In the genomic region with DNA sequence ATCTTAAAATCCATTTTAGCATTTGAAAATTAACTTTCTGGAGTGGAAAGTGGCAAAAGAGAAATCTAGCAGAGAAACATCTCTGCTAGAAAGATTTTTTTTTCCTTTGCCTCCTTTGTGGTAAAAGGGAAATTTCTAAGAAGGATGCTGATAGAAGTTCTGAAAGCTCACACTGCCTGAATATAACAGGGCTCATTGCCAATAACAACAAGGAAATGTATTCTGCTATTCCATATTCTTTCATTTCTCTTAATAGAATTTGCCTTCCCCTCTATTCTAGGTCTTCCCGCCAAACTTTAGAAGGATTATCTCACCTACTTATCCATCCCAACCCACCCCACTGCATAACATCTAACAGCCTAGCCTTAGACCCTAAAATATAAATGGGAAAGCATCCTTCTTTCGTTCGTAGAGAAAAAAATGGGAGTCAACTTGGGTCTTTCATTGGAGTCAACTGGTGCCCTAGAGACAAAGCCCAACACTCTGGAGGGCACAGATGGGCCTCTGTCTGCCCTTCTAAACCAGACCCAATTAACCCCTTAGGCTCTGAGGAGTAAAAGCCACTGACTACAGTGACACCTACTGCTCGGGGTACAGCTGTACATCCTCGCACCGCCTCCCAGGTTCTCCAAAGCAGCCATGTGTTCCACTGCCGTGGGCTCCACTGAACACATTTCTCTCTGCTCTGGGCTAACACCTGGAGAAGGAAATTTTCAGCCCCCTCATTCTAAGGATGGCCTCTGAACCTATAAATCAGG, we compare ENCODE assay signal across 8 cellular contexts.
DNase-seq lines count a peak whose midpoint lies in the region; ATAC-seq and TF ChIP-seq lines count a peak whose summit lies in the region.

No MANE protein-coding gene starts in this region.

- H3K9me3 ChIP-seq in BE2C: no peaks in the 10 kb centered on the region
- no peaks in the 10 kb centered on the region for H3K9me3 ChIP-seq in naive thymus-derived CD4-positive, alpha-beta T cell (ENCODE audit: control insufficient read depth in 2 of 3, low read length in 3 of 3)

- peaks cover 17% of the 10 kb centered on the region for H3K4me1 ChIP-seq in BE2C
- H3K4me1 ChIP-seq in naive thymus-derived CD4-positive, alpha-beta T cell (ENCODE audit: control insufficient read depth in 2 of 2, insufficient read depth in 2 of 2, low read length in 2 of 2): peaks cover 3 to 14% of the 10 kb centered on the region in 2 donors

- CTCF ChIA-PET in naive thymus-derived CD4-positive, alpha-beta T cell (lab: Charles Lee): interaction anchor here (0.8 to 1.8 kb wide), 4 partner anchors 10 to 202 kb away, joined by 3 to 7 read pairs (median 4); no protein-coding TSS in a partner anchor

- H3K27me3 Mint-ChIP-seq in chondrocyte (ENCODE audit: low read depth): no peaks in the 10 kb centered on the region
- peaks cover 0 to 68% (median 3%) of the 10 kb centered on the region in 5 donors for H3K27me3 Mint-ChIP-seq in naive thymus-derived CD4-positive, alpha-beta T cell

- TF ChIP-seq CTCF in BE2C (IDR thresholded peaks at IDR 0.05; ENCODE audit: low read depth, low read length) (peak; percentile 96), GM20000 (IDR thresholded peaks at IDR 0.05; ENCODE audit: extremely low read depth, missing control alignments) (peak; percentile 12), chondrocyte (IDR thresholded peaks at IDR 0.05) (peak; percentile 70)

- H3K4me1 Mint-ChIP-seq in chondrocyte (ENCODE audit: low read depth): peaks cover 55% of the 10 kb centered on the region
- peaks cover 7 to 66% (median 46%) of the 10 kb centered on the region in 7 donors for H3K4me1 Mint-ChIP-seq in naive thymus-derived CD4-positive, alpha-beta T cell

- H3K27ac Mint-ChIP-seq in chondrocyte (ENCODE audit: unreplicated experiment): no peak overlapping the region
- H3K27ac Mint-ChIP-seq in naive thymus-derived CD4-positive, alpha-beta T cell: peak overlapping the region in 7 of 9 donors; percentile 18 to 83 (median 70)

- no peaks in the 10 kb centered on the region for H3K27me3 ChIP-seq in BE2C
- H3K27me3 ChIP-seq in naive thymus-derived CD4-positive, alpha-beta T cell (ENCODE audit: control insufficient read depth in 2 of 2, insufficient read depth in 2 of 2, low read length in 2 of 2): no peaks in the 10 kb centered on the region

- intact Hi-C loops in naive thymus-derived CD4-positive, alpha-beta T cell (cut with micrococcal nuclease): loop anchor here (1.0 to 5.0 kb wide), 8 partner anchors 32 to 393 kb away; no protein-coding TSS in a partner anchor

- POLR2A ChIA-PET in naive thymus-derived CD4-positive, alpha-beta T cell (lab: Charles Lee): interaction anchor here (0.7 to 1.6 kb wide), 7 partner anchors 19 to 313 kb away, joined by 3 to 8 read pairs (median 6); partner anchors contain the start of gene MAML3

- H3K9me3 Mint-ChIP-seq in chondrocyte (ENCODE audit: low read depth): no peaks in the 10 kb centered on the region
- peaks cover 0 to 1% (median 0%) of the 10 kb centered on the region in 11 donors for H3K9me3 Mint-ChIP-seq in naive thymus-derived CD4-positive, alpha-beta T cell

- no peak overlapping the region for H3K4me3 Mint-ChIP-seq in chondrocyte (ENCODE audit: unreplicated experiment)
- peak overlapping the region in 8 of 10 donors; percentile 79 to 93 (median 86) for H3K4me3 Mint-ChIP-seq in naive thymus-derived CD4-positive, alpha-beta T cell

- DNase-seq in BE2C (peak; percentile 79), GM20000 (ENCODE audit: low spot score) (peak; percentile 31), NCI-H69 (lab: John Stamatoyannopoulos, UW) (peak; percentile 83), chondrocyte (ENCODE audit: low spot score) (no peak)
- DNase-seq in naive thymus-derived CD4-positive, alpha-beta T cell: no peak

- no peaks in the 10 kb centered on the region for H3K36me3 Mint-ChIP-seq in chondrocyte (ENCODE audit: low read depth)
- no peaks in the 10 kb centered on the region for H3K36me3 Mint-ChIP-seq in naive thymus-derived CD4-positive, alpha-beta T cell

- ATAC-seq in naive thymus-derived CD4-positive, alpha-beta T cell: no peak
- no peak for ATAC-seq in HG03565 (IDR thresholded peaks at IDR 0.05; ENCODE audit: unreplicated experiment)
- no peak for ATAC-seq in HG02852 (IDR thresholded peaks at IDR 0.05; ENCODE audit: unreplicated experiment)
- no peak for ATAC-seq in GM18861 (IDR thresholded peaks at IDR 0.05; ENCODE audit: unreplicated experiment)

- H3K27ac ChIP-seq in naive thymus-derived CD4-positive, alpha-beta T cell (ENCODE audit: low read depth, low read length): peak overlapping the region; percentile 46

- peak overlapping the region; percentile 53; the same call in 1 of the 2 replicates for H3K4me3 ChIP-seq in BE2C (ENCODE audit: low read depth, low read length)
- H3K4me3 ChIP-seq in naive thymus-derived CD4-positive, alpha-beta T cell (ENCODE audit: low read length): no peak overlapping the region

- H3K36me3 ChIP-seq in BE2C: no peaks in the 10 kb centered on the region
- no peaks in the 10 kb centered on the region for H3K36me3 ChIP-seq in naive thymus-derived CD4-positive, alpha-beta T cell (ENCODE audit: control insufficient read depth in 2 of 3, insufficient read depth in 3 of 3, low read length in 3 of 3)

Comparison
In these comparisons a context has a peak if more than half of its experiments do, and no peak if none do; other contexts are left out.
1. DNase-seq: peak in BE2C (single experiment), GM20000 (single experiment) and NCI-H69 (single experiment); none in chondrocyte (single experiment) and naive thymus-derived CD4-positive, alpha-beta T cell (0 of 9).
2. CTCF ChIP-seq: peak in every context shown above with its lines; median percentile 96 in BE2C; 70 in chondrocyte; 12 in GM20000.